ENCODE assay signal across 15 cellular contexts in the genomic region with DNA sequence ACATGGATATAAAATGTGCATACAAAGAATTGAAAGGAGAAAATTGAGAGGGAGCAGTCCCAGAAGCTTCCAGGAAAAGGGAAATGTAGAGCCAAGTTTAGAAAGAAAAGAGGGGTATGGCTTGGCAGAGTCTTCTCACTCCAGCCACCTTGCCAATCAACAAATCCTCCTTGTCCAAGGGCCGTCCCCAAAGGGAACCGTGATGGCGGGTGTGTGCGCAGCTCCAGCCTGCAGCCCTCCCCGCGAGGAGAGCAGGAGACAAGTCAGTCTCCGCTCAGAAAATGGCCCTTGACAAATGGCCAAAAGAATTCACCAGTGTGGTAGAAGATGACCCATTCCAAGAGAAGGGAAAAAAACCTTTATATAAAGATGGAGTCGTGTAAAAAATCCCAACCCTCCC.
DNase-seq lines count a peak whose midpoint lies in the region; FAIRE-seq and TF ChIP-seq lines count a peak whose summit lies in the region.
"Had no signal": no experiment of that assay in that cellular context is flagged by ENCODE, and none has a peak within 500 bp of the region (broad histone marks: within the 10 kb centered on the region; RNA-seq: fewer than 3 reads in every experiment).

No MANE protein-coding gene starts in this region.

- H3K4me1 ChIP-seq in osteoblast (ENCODE audit: insufficient read depth, low read length): no peaks in the 10 kb centered on the region

- H3K36me3 ChIP-seq in MG63 (no peaks in the 10 kb centered on the region), osteoblast (ENCODE audit: insufficient read depth, low read length) (no peaks in the 10 kb centered on the region)

- no peak for FAIRE-seq in HTR-8/SVneo (lab: Jason Lieb, UNC)
- FAIRE-seq: GM12892 had no signal

- no peaks in the 10 kb centered on the region; the same call in 1 of the 2 replicates for H3K27me3 ChIP-seq in MG63
- no peaks in the 10 kb centered on the region for H3K27me3 ChIP-seq in osteoblast (ENCODE audit: insufficient read depth, low read length)

- H4K20me1 ChIP-seq in osteoblast (ENCODE audit: insufficient read depth, low read length): no peaks in the 10 kb centered on the region

- no peak overlapping the region for H2AFZ ChIP-seq in osteoblast (ENCODE audit: low read length)

- no peak for TF ChIP-seq CTCF in osteoblast (IDR thresholded peaks at IDR 0.05; ENCODE audit: extremely low read depth, low read depth, low read length)

- H3K27ac ChIP-seq in osteoblast (ENCODE audit: low read depth, low read length): no peak overlapping the region

- H3K4me2 ChIP-seq in osteoblast (ENCODE audit: insufficient read depth, low read length): no peak overlapping the region

- H3K4me3 ChIP-seq in MG63: no peak overlapping the region
- no peak overlapping the region for H3K4me3 ChIP-seq in osteoblast (ENCODE audit: insufficient read depth, low read length)

- H3K9me3 ChIP-seq in MG63: no peaks in the 10 kb centered on the region
- no peaks in the 10 kb centered on the region for H3K9me3 ChIP-seq in osteoblast (ENCODE audit: low read depth, low read length)

- DNase-seq in NCI-H748 (lab: John Stamatoyannopoulos, UW; ENCODE audit: unreplicated experiment) (peak; percentile 6), NCI-H748 treated with DMSO at 0.1 percent for 48 hours (lab: John Stamatoyannopoulos, UW) (no peak), MG63 (peak; percentile 6), astrocyte of the hippocampus (ENCODE audit: low read depth, low spot score) (peak; percentile 33), osteoblast (ENCODE audit: insufficient read length, low spot score, missing footprints) (peak; percentile 42), HTR-8/SVneo (ENCODE audit: insufficient read length, low spot score) (no peak), Kasumi-1 (lab: John Stamatoyannopoulos, UW) (no peak)
- no peak for DNase-seq in stimulated activated CD4-positive, alpha-beta T cell treated with anti-CD3 and anti-CD28 coated beads, Interleukin-15, amount 100 ng/mL, for 24 hours
- DNase-seq: ACHN; CD4-positive, alpha-beta T cell; DND-41; GDM1; GOT3; H9 had no signal

- no peaks in the 10 kb centered on the region for H3K79me2 ChIP-seq in osteoblast (ENCODE audit: insufficient read depth, low read length)

Comparison
In these comparisons a context has a peak if more than half of its experiments do, and no peak if none do; other contexts are left out.
1. DNase-seq: peak in NCI-H748 (single experiment), MG63 (single experiment), astrocyte of the hippocampus (single experiment) and osteoblast (single experiment); none in NCI-H748 treated with DMSO at 0.1 percent for 48 hours (single experiment), stimulated activated CD4-positive, alpha-beta T cell treated with anti-CD3 and anti-CD28 coated beads, Interleukin-15, amount 100 ng/mL, for 24 hours (single experiment), HTR-8/SVneo (single experiment) and Kasumi-1 (0 of 2).